9 cellular contexts compared by ENCODE assay signal in genomic region chr19:45809643-45810159, GRCh38. TPM values are rescaled to one million over a fixed set of nuclear protein-coding genes. Genes with fewer than 3 reads are reported as not detected.
DNase-seq lines count a peak whose midpoint lies in the region; ATAC-seq and TF ChIP-seq lines count a peak whose summit lies in the region.
"Had no signal": no experiment of that assay in that cellular context is flagged by ENCODE, and none has a peak within 500 bp of the region (broad histone marks: within the 10 kb centered on the region; RNA-seq: fewer than 3 reads in every experiment).

No MANE protein-coding gene starts in this region.

- no peaks in the 10 kb centered on the region for H3K9me2 ChIP-seq in Loucy (replicated peaks; ENCODE audit: low read depth, low read length)

- DNase-seq in Daoy (ENCODE audit: low read depth) (peak; percentile 43), UCSD-AML1 (lab: John Stamatoyannopoulos, UW; ENCODE audit: unreplicated experiment) (peak; percentile 54), right cardiac atrium (no peak), epidermal melanocyte (ENCODE audit: insufficient read length, low spot score) (no peak), Caco-2 (no peak)

- peak overlapping the region; percentile 42 for H3K4me2 ChIP-seq in Loucy (ENCODE audit: low read depth, low read length, poor library complexity, severe bottlenecking)

- no peaks in the 10 kb centered on the region for H3F3A ChIP-seq in Loucy (ENCODE audit: low read depth)

- ATAC-seq in HG03175 (IDR thresholded peaks at IDR 0.05; ENCODE audit: unreplicated experiment) (no peak), right cardiac atrium (no peak)

- no peak overlapping the region for H3K27ac Mint-ChIP-seq in Caco-2 (ENCODE audit: unreplicated experiment)
- H3K27ac Mint-ChIP-seq: dendritic cell treated with granulocyte-macrophage colony-stimulating factor and Interleukin-4, amounts not matched to agents 40 ng/mL and 50 ng/mL, for 4 days had no signal

- H3K9me3 Mint-ChIP-seq in Caco-2 (ENCODE audit: unreplicated experiment) = no peaks in the 10 kb centered on the region
- H3K9me3 Mint-ChIP-seq: dendritic cell treated with granulocyte-macrophage colony-stimulating factor and Interleukin-4, amounts not matched to agents 40 ng/mL and 50 ng/mL, for 4 days had no signal

- WGBS in mesodermal cell (ENCODE audit: insufficient coverage in 2 of 2), 2 experiments = 49 to 60% methylated on average over 4 of the region's 7 CpGs
- 51% methylated on average over 7 of the region's 7 CpGs for WGBS in right cardiac atrium

- POLR2A ChIA-PET in Caco-2 (lab: Charles Lee) = no interaction called here

- H3K27ac ChIP-seq in mesodermal cell (ENCODE audit: low read depth, low read length, severe bottlenecking) (peak overlapping the region; percentile 86), right cardiac atrium (ENCODE audit: low read length) (no peak overlapping the region)

- H3K4me1 Mint-ChIP-seq in Caco-2 (ENCODE audit: low read depth, unreplicated experiment) = no peaks in the 10 kb centered on the region

- TF ChIP-seq CTCF in Loucy (conservative IDR thresholded peaks at IDR 0.05; ENCODE audit: low read length) (no peak), Caco-2 (IDR thresholded peaks at IDR 0.05; ENCODE audit: insufficient read depth in 1 of 2, low read depth in 1 of 2, low read length in 1 of 2, severe bottlenecking in 1 of 2, unreplicated experiment in 1 of 2) (no peak)

- H3K4me3 ChIP-seq in Loucy (ENCODE audit: low read length, poor library complexity, severe bottlenecking) (peak overlapping the region; percentile 22), mesodermal cell (ENCODE audit: extremely low read depth, insufficient read depth, low read length, poor library complexity, severe bottlenecking) (no peak overlapping the region), right cardiac atrium (ENCODE audit: low read length) (no peak overlapping the region), Caco-2 (ENCODE audit: low read depth, low read length) (no peak overlapping the region)

- no peaks in the 10 kb centered on the region for H4K20me1 ChIP-seq in Loucy (ENCODE audit: insufficient read depth, low read length, poor library complexity, severe bottlenecking)

- no peak overlapping the region for H3K9ac ChIP-seq in Loucy (ENCODE audit: low read depth, low read length, poor library complexity, severe bottlenecking)

- H3K36me3 ChIP-seq in Loucy (ENCODE audit: insufficient read depth, low read length) (no peaks in the 10 kb centered on the region), mesodermal cell (ENCODE audit: control insufficient read depth, insufficient read depth, low read length) (peaks cover 4% of the 10 kb centered on the region), Caco-2 (ENCODE audit: control insufficient read depth, insufficient read depth, low read length) (no peaks in the 10 kb centered on the region; the same call in 1 of the 2 replicates)

- H3K27me3 ChIP-seq in Loucy (ENCODE audit: insufficient read depth, low read length, poor library complexity, severe bottlenecking) (no peaks in the 10 kb centered on the region), right cardiac atrium (ENCODE audit: control insufficient read depth, insufficient read depth) (no peaks in the 10 kb centered on the region), Caco-2 (replicated peaks; ENCODE audit: control insufficient read depth, insufficient read depth, low read length) (no peaks in the 10 kb centered on the region)

- H3K9me3 ChIP-seq in Loucy (ENCODE audit: insufficient read depth, low read depth, low read length) = no peaks in the 10 kb centered on the region
- no peaks in the 10 kb centered on the region for H3K9me3 ChIP-seq in mesodermal cell (ENCODE audit: control insufficient read depth, low read length)
- H3K9me3 ChIP-seq in right cardiac atrium (ENCODE audit: control insufficient read depth, low read length) = no peaks in the 10 kb centered on the region
- H3K9me3 ChIP-seq in Caco-2 = no peaks in the 10 kb centered on the region

- no peak overlapping the region for H3K4me3 Mint-ChIP-seq in Caco-2 (ENCODE audit: unreplicated experiment)
- H3K4me3 Mint-ChIP-seq: dendritic cell treated with granulocyte-macrophage colony-stimulating factor and Interleukin-4, amounts not matched to agents 40 ng/mL and 50 ng/mL, for 4 days had no signal

- no peaks in the 10 kb centered on the region for H3K27me3 Mint-ChIP-seq in Caco-2 (ENCODE audit: insufficient read depth, unreplicated experiment)

- intact Hi-C loops in right cardiac atrium (cut with DNase I) (no loop called here), Caco-2 (cut with micrococcal nuclease; ENCODE audit: unreplicated experiment) (loop anchor here (10.0 kb wide), 1 partner anchor 205 kb away; no protein-coding TSS in a partner anchor)

- CTCF ChIA-PET in Caco-2 (lab: Charles Lee) = no interaction called here

- peaks cover 11% of the 10 kb centered on the region for H3K36me3 Mint-ChIP-seq in Caco-2 (ENCODE audit: insufficient read depth, unreplicated experiment)

- H2AFZ ChIP-seq in Loucy (ENCODE audit: low read length) = peak overlapping the region; percentile 57; the same call in 1 of the 2 replicates

- no TSS peak for BruUV-seq in Caco-2 (replicated peaks; lab: Mats Ljungman, UMichigan)

- H3K4me1 ChIP-seq in Loucy (ENCODE audit: insufficient read depth, low read length, poor library complexity, severe bottlenecking) (peaks cover 5% of the 10 kb centered on the region), mesodermal cell (ENCODE audit: control insufficient read depth, insufficient read depth, low read length, poor library complexity, severe bottlenecking) (peaks cover 6% of the 10 kb centered on the region), right cardiac atrium (ENCODE audit: control insufficient read depth, insufficient read depth, low read length) (no peaks in the 10 kb centered on the region), Caco-2 (no peaks in the 10 kb centered on the region)

- no peaks in the 10 kb centered on the region for H3K79me2 ChIP-seq in Loucy (ENCODE audit: insufficient read depth, low read length)

RNA-seq across cellular contexts. Expression of gene RSPH6A, which starts 5.4 kb away (rescaled TPM):
- total RNA-seq in Daoy (2014; rRNA removed; shearing (Covaris generic)) = 0.06 TPM in 1 of 2 replicates, not detected in the other
- not detected for polyA plus RNA-seq in mesodermal cell (2013, experiment 1 of 2)
- not detected for polyA plus RNA-seq in mesodermal cell (2013, experiment 2 of 2)
- total RNA-seq in right cardiac atrium (under 1 TPM in 1 of 4 donors, not detected in 3; 0.14 TPM), Caco-2 (2022) (0.23 and 0.30 TPM in 2 replicates)
- polyA plus RNA-seq in right cardiac atrium = not detected

RNA-seq across cellular contexts. Expression of gene DMWD, which starts 17.1 kb away (rescaled TPM):
- total RNA-seq in Daoy (2014; rRNA removed; shearing (Covaris generic)) = 16.7 and 22.1 TPM in 2 replicates
- polyA plus RNA-seq in mesodermal cell (2013, experiment 1 of 2) = 44.6 TPM
- 38.7 TPM for polyA plus RNA-seq in mesodermal cell (2013, experiment 2 of 2)
- 10 to 100 TPM; 72.2 to 87.1 (median 76.6) TPM for total RNA-seq in right cardiac atrium
- 50.2 TPM for polyA plus RNA-seq in right cardiac atrium
- total RNA-seq in Caco-2 (2022) = 72.4 and 76.3 TPM in 2 replicates

RNA-seq across cellular contexts. Expression of gene DMPK, which starts 27.4 kb away (rescaled TPM):
- total RNA-seq in Daoy (2014; rRNA removed; shearing (Covaris generic)) = 8.4 and 8.7 TPM in 2 replicates
- polyA plus RNA-seq in mesodermal cell (2013, experiment 1 of 2) = 43.9 TPM
- 38.5 TPM for polyA plus RNA-seq in mesodermal cell (2013, experiment 2 of 2)
- 100 to 1,000 TPM; 220 to 304 (median 288) TPM for total RNA-seq in right cardiac atrium
- polyA plus RNA-seq in right cardiac atrium = 395 TPM
- 28.1 and 30.2 TPM in 2 replicates for total RNA-seq in Caco-2 (2022)

RNA-seq across cellular contexts. Expression of gene SIX5, which starts 40.6 kb away (rescaled TPM):
- 5.1 and 9.5 TPM in 2 replicates for total RNA-seq in Daoy (2014; rRNA removed; shearing (Covaris generic))
- 29.0 TPM for polyA plus RNA-seq in mesodermal cell (2013, experiment 1 of 2)
- 24.5 TPM for polyA plus RNA-seq in mesodermal cell (2013, experiment 2 of 2)
- total RNA-seq in right cardiac atrium = 10 to 100 TPM; 15.8 to 33.2 (median 24.1) TPM
- polyA plus RNA-seq in right cardiac atrium = 19.4 TPM
- 23.7 and 28.6 TPM in 2 replicates for total RNA-seq in Caco-2 (2022)

RNA-seq across cellular contexts. Expression of gene SYMPK, which starts 53.2 kb away (rescaled TPM):
- total RNA-seq in Daoy (2014; rRNA removed; shearing (Covaris generic)) = 33.0 and 55.8 TPM in 2 replicates
- polyA plus RNA-seq in mesodermal cell (2013, experiment 1 of 2) = 63.0 TPM
- 54.3 TPM for polyA plus RNA-seq in mesodermal cell (2013, experiment 2 of 2)
- total RNA-seq in right cardiac atrium (10 to 100 TPM; 33.1 to 40.4 (median 34.4) TPM), Caco-2 (2022) (81.8 and 85.0 TPM in 2 replicates)
- 23.5 TPM for polyA plus RNA-seq in right cardiac atrium

Comparison
In these comparisons a context has a peak if more than half of its experiments do, and no peak if none do; other contexts are left out.
1. DNase-seq: peak in Daoy (single experiment) and UCSD-AML1 (single experiment); none in right cardiac atrium (0 of 3), epidermal melanocyte (single experiment) and Caco-2 (0 of 2).